9 cellular contexts compared by ENCODE assay signal in the genomic region with DNA sequence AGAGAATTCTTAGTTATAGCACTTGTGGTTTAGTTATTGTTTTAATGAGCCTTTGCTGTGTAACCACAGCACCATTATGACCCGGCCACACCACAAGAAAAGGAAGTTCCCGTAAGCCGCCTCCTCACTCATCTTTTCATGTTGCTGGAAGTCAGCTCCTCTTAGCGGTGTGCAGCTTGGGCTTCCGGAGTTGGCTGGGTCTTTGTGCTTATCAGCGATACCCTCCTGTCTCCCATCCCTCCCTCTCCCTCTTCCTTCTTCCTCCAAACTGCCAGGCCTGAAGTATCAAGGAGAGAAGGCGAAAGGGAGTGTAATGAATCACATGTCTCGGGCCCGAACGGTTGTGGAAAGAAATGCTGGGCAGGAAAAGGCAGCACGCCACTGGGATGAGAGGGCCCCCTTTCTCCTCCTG.
DNase-seq lines count a peak whose midpoint lies in the region; ATAC-seq, FAIRE-seq and TF ChIP-seq lines count a peak whose summit lies in the region.
"Had no signal": no experiment of that assay in that cellular context is flagged by ENCODE, and none has a peak within 500 bp of the region (broad histone marks: within the 10 kb centered on the region; RNA-seq: fewer than 3 reads in every experiment).

No MANE protein-coding gene starts in this region.

- no peak overlapping the region for H3K27ac Mint-ChIP-seq in T-helper 17 cell

- H3K4me1 Mint-ChIP-seq in T-helper 17 cell: peaks cover 20% of the 10 kb centered on the region

- no peaks in the 10 kb centered on the region for H3K36me3 ChIP-seq in PC-9 (ENCODE audit: low read depth)

- H3K27me3 ChIP-seq in PC-9 (ENCODE audit: insufficient read depth, low read depth): peaks cover 66% of the 10 kb centered on the region

- CTCF ChIA-PET in PC-9 (lab: Charles Lee): no interaction called here

- no peaks in the 10 kb centered on the region for H4K20me1 ChIP-seq in PC-9 (ENCODE audit: insufficient read depth)

- no peak for TF ChIP-seq CTCF in PC-9 (conservative IDR thresholded peaks at IDR 0.05)

- no peaks in the 10 kb centered on the region for H3K9me2 ChIP-seq in PC-9 (ENCODE audit: insufficient read depth)

- H3K4me3 Mint-ChIP-seq in T-helper 17 cell: peak overlapping the region; percentile 66

- no peak overlapping the region for H3K4me3 ChIP-seq in PC-9
- H3K4me3 ChIP-seq: lung had no signal

- intact Hi-C loops in PC-9 (cut with micrococcal nuclease; ENCODE audit: unreplicated experiment): no loop called here

- no peak for FAIRE-seq in RCC 7860 (lab: Jason Lieb, UNC)

- no peak overlapping the region for H3K27ac ChIP-seq in PC-9

- H3K79me2 ChIP-seq in PC-9 (ENCODE audit: low read depth): no peaks in the 10 kb centered on the region

- BruUV-seq in PC-9 (replicated peaks; lab: Mats Ljungman, UMichigan): no TSS peak

- H2AFZ ChIP-seq in PC-9: no peak overlapping the region

- POLR2A ChIA-PET in PC-9 (lab: Charles Lee; ENCODE audit: unreplicated experiment): no interaction called here

- ATAC-seq in GM18909 (IDR thresholded peaks at IDR 0.05; ENCODE audit: poor library complexity, unreplicated experiment): peak; percentile 90
- ATAC-seq in HG02938 (IDR thresholded peaks at IDR 0.05; ENCODE audit: unreplicated experiment): peak; percentile 72
- peak; percentile 95 for ATAC-seq in T-helper 17 cell

- DNase-seq in T-helper 17 cell: peak in 1 of 3 donors; percentile 9
- DNase-seq in central memory CD4-positive, alpha-beta T cell: peak; percentile 47
- peak; percentile 3 to 19 for DNase-seq in stimulated activated CD8-positive, alpha-beta memory T cell treated with anti-CD3 and anti-CD28 coated beads, Interleukin-7, amount 100 ng/mL, for 1 hour (ENCODE audit: low read depth in 2 of 2)
- DNase-seq in DMS79 (lab: John Stamatoyannopoulos, UW): no peak
- no peak for DNase-seq in RCC 7860 (ENCODE audit: low spot score)
- DNase-seq in PC-9: no peak

- no peaks in the 10 kb centered on the region for H3K4me1 ChIP-seq in PC-9 (replicated peaks; ENCODE audit: insufficient read depth)

- H3K36me3 Mint-ChIP-seq in T-helper 17 cell (ENCODE audit: low read depth): no peaks in the 10 kb centered on the region

- H3K9me3 ChIP-seq in T-helper 17 cell (ENCODE audit: control insufficient read depth, low read length, poor library complexity, severe bottlenecking) (no peaks in the 10 kb centered on the region), PC-9 (ENCODE audit: insufficient read depth, low read depth) (no peaks in the 10 kb centered on the region)

- no peaks in the 10 kb centered on the region for H3F3A ChIP-seq in PC-9 (ENCODE audit: insufficient read depth, low read depth)

- no peak overlapping the region for H3K4me2 ChIP-seq in PC-9

- H3K27me3 Mint-ChIP-seq in T-helper 17 cell: peaks cover 64% of the 10 kb centered on the region

Comparison
In these comparisons a context has a peak if more than half of its experiments do, and no peak if none do; other contexts are left out.
1. DNase-seq: peak in central memory CD4-positive, alpha-beta T cell (single experiment) and stimulated activated CD8-positive, alpha-beta memory T cell treated with anti-CD3 and anti-CD28 coated beads, Interleukin-7, amount 100 ng/mL, for 1 hour (2 of 2); none in DMS79 (single experiment), RCC 7860 (single experiment) and PC-9 (0 of 2).
2. Peak in every context shown above with its lines, with median percentiles within 50 percentile points of each other: ATAC-seq.